In genomic region chr19:4968462-4969291, GRCh38 we compare ENCODE assay signal across 8 cellular contexts. TPM values are rescaled to one million over a fixed set of nuclear protein-coding genes. Genes with fewer than 3 reads are reported as not detected.
DNase-seq lines count a peak whose midpoint lies in the region; ATAC-seq and TF ChIP-seq lines count a peak whose summit lies in the region.

TSS of gene KDM4B (plus strand) at chr19:4969113. CDS start at chr19:5032891, 63,778 bp downstream.

- TF ChIP-seq CTCF in SK-N-SH (IDR thresholded peaks at IDR 0.05) (no peak), omental fat pad (IDR thresholded peaks at IDR 0.05) (no peak), testis (IDR thresholded peaks at IDR 0.05) (no peak)

- peak within 1 kb of the TSS; percentile 33; the same call in 1 of the 2 replicates for H2AFZ ChIP-seq in SK-N-SH (ENCODE audit: low read depth)

- H3K27ac ChIP-seq in SK-N-SH (ENCODE audit: low read depth in 2 of 2, low read length in 1 of 2) (peak within 1 kb of the TSS; percentile 19 to 71; a peak in 2 of 4 replicates), testis (peak within 1 kb of the TSS; percentile 2 to 75)

- POLR2A ChIA-PET in SK-N-SH (lab: Yijun Ruan, JAX) = interaction anchor here (0.9 to 1.2 kb wide), 3 partner anchors 26 to 85 kb away, joined by 3 to 5 read pairs (median 4); no protein-coding TSS in a partner anchor

- H3K9ac ChIP-seq in SK-N-SH = peak within 1 kb of the TSS; percentile 70

- intact Hi-C loops in testis (cut with DNase I; ENCODE audit: low total_unique reads) = no loop called here

- H3K4me1 ChIP-seq in SK-N-SH (ENCODE audit: control insufficient read depth in 1 of 2, insufficient read depth in 2 of 2, low read depth in 1 of 2, low read length in 1 of 2) (peaks cover 16 to 32% of the 10 kb centered on the region in 2 experiments; a peak in 3 of 4 replicates), testis (peaks cover 27% of the 10 kb centered on the region)

- CTCF ChIA-PET in SK-N-SH (lab: Yijun Ruan, JAX) = interaction anchor here (0.6 to 6.1 kb wide), 4 partner anchors 17 to 777 kb away, joined by 3 to 62 read pairs (median 5); no protein-coding TSS in a partner anchor

- peaks cover 43% of the 10 kb centered on the region for H3K79me2 ChIP-seq in SK-N-SH (ENCODE audit: insufficient read depth)

- peak; percentile 58 for TF ChIP-seq POLR2A in testis (IDR thresholded peaks at IDR 0.05)

- no peak for TF ChIP-seq EP300 in SK-N-SH (IDR thresholded peaks at IDR 0.05; ENCODE audit: borderline replicate concordance in 1 of 2, low read depth in 1 of 2, low read length in 1 of 2)

- H3K9me3 ChIP-seq in SK-N-SH (no peaks in the 10 kb centered on the region), testis (no peaks in the 10 kb centered on the region)

- H3K36me3 ChIP-seq in SK-N-SH (replicated peaks in 1 of 2; ENCODE audit: control insufficient read depth in 1 of 2, insufficient read depth in 2 of 2, low read length in 1 of 2) (peaks cover 0 to 3% of the 10 kb centered on the region in 2 experiments), testis (ENCODE audit: low read depth, missing control alignments) (no peaks in the 10 kb centered on the region)

- no peak for TF ChIP-seq RAD21 in SK-N-SH (IDR thresholded peaks at IDR 0.05; ENCODE audit: low read length)

- ATAC-seq in HG02571 (IDR thresholded peaks at IDR 0.05; ENCODE audit: unreplicated experiment) (peak; percentile 94), omental fat pad (ENCODE audit: low FRiP score) (peak; percentile 97)

- H4K20me1 ChIP-seq in SK-N-SH (ENCODE audit: insufficient read depth) = peaks cover 38% of the 10 kb centered on the region

- WGBS in SK-N-SH (ENCODE audit: low lambda C conversion rate) = 8% methylated on average over 6 of the region's 96 CpGs
- WGBS in testis, 2 donors = 0% methylated on average over 67 of the region's 96 CpGs; no CpG with 5 or more reads in 1 of the 2 donors

- H3K4me3 ChIP-seq in SK-N-SH (ENCODE audit: low read depth in 2 of 2, low read length in 1 of 2) = peak within 1 kb of the TSS; percentile 68 to 84
- H3K4me3 ChIP-seq in testis = peak within 1 kb of the TSS; percentile 68 to 70

- peaks cover 37% of the 10 kb centered on the region for H3F3A ChIP-seq in SK-N-SH (replicated peaks; ENCODE audit: insufficient read depth)

- H3K9me2 ChIP-seq in SK-N-SH = no peaks in the 10 kb centered on the region

- no peaks in the 10 kb centered on the region for H3K27me3 ChIP-seq in SK-N-SH (ENCODE audit: insufficient read depth)
- no peaks in the 10 kb centered on the region for H3K27me3 ChIP-seq in testis

- H3K4me2 ChIP-seq in SK-N-SH = peak within 1 kb of the TSS; percentile 99

- peak; percentile 98 for DNase-seq in GM04504 (ENCODE audit: low read depth)
- DNase-seq in NCI-H1048 (lab: John Stamatoyannopoulos, UW) = peak; percentile 96
- peak; percentile 99 for DNase-seq in SK-N-SH
- DNase-seq in activated naive CD4-positive, alpha-beta T cell treated with anti-CD3 and anti-CD28 coated beads, Interleukin-2, amount 50 U/mL, for 16 hours = peak; percentile 99
- DNase-seq in globus pallidus (ENCODE audit: low spot score) = peak; percentile 99
- peak; percentile 87 for DNase-seq in omental fat pad (ENCODE audit: low spot score)
- peak; percentile 99 for DNase-seq in testis

TF ChIP-seq in SK-N-SH, 30 proteins besides CTCF, POLR2A, EP300 and RAD21 (continues in another document):
- TF ChIP-seq EZH2phosphoT487 (IDR thresholded peaks at IDR 0.05; ENCODE audit: borderline replicate concordance, low read depth) (no peak), MEF2A (IDR thresholded peaks at IDR 0.05; ENCODE audit: borderline replicate concordance, low read depth) (no peak), FOSL2 (IDR thresholded peaks at IDR 0.05; ENCODE audit: borderline replicate concordance, low read depth) (no peak), USF1 (IDR thresholded peaks at IDR 0.05; ENCODE audit: borderline replicate concordance, low read depth) (peak; percentile 93), ELF1 (IDR thresholded peaks at IDR 0.05) (no peak), IRF3 (IDR thresholded peaks at IDR 0.05; ENCODE audit: low read depth, low read length) (peak; percentile 98), REST (IDR thresholded peaks at IDR 0.05; ENCODE audit: low read depth, low read length) (no peak), RXRA (IDR thresholded peaks at IDR 0.05; ENCODE audit: borderline replicate concordance, low read depth) (no peak), CHD2 (IDR thresholded peaks at IDR 0.05; ENCODE audit: low read length, partially characterized antibody) (peak; percentile 92), PBX3 (IDR thresholded peaks at IDR 0.05) (peak; percentile 100), USF2 (IDR thresholded peaks at IDR 0.05; ENCODE audit: borderline replicate concordance, low read depth, low read length) (peak; percentile 77), NRF1 (IDR thresholded peaks at IDR 0.05; ENCODE audit: low read depth, low read length) (0 out of 2 replicates have a peak, but pooled peaks have one; percentile 12), POLR2AphosphoS5 (IDR thresholded peaks at IDR 0.05; ENCODE audit: low read depth, low read length) (peak; percentile 86), MXI1 (IDR thresholded peaks at IDR 0.05; ENCODE audit: low read depth, low read length) (peak; percentile 63; the same call in 1 of the 2 replicates), RCOR1 (IDR thresholded peaks at IDR 0.05; ENCODE audit: low read length) (peak; percentile 71), MAX (IDR thresholded peaks at IDR 0.05; ENCODE audit: low read depth) (peak; percentile 56; the same call in 1 of the 2 replicates), NFIC (IDR thresholded peaks at IDR 0.05; ENCODE audit: borderline replicate concordance) (no peak)

RNA-seq across cellular contexts. Expression of gene KDM4B, which starts in this region (rescaled TPM):
- polyA plus RNA-seq in SK-N-SH (2012; rRNA removed) (10.0 and 12.2 TPM in 2 replicates), testis (ENCODE audit: insufficient read depth, low read depth, low replicate concordance) (33.3 TPM)
- polyA plus RNA-seq in SK-N-SH (2012; cell fraction: cytosol; rRNA removed) = 4.2 and 6.7 TPM in 2 replicates
- 32.4 and 32.9 TPM in 2 replicates for polyA plus RNA-seq in SK-N-SH (2012; cell fraction: nucleus; rRNA removed)
- total RNA-seq in omental fat pad (10 to 100 TPM; 16.3 to 38.3 (median 22.4) TPM), testis (10 to 100 TPM; 67.7 to 72.7 TPM)

Comparison
In these comparisons a context has a peak if more than half of its experiments do, and no peak if none do; other contexts are left out.
1. Peak in every context shown above with its lines: DNase-seq, ATAC-seq, H3K4me3 ChIP-seq and H3K27ac ChIP-seq.